In genomic region chr2:207282916-207283315, GRCh38 we compare ENCODE assay signal across 1 cellular context.
TF ChIP-seq lines count a peak whose summit lies in the region.

No MANE protein-coding gene starts in this region.

TF ChIP-seq in GM23338, 12 proteins besides CTCF, POLR2A, EP300 and RAD21 (continued from another document):
- no peak for TF ChIP-seq ZNF462 (CRISPR knock-in tag; IDR thresholded peaks at IDR 0.05)
- no peak for TF ChIP-seq JUNB (IDR thresholded peaks at IDR 0.05; ENCODE audit: unreplicated experiment)
- TF ChIP-seq STAT1 (IDR thresholded peaks at IDR 0.05; ENCODE audit: unreplicated experiment): no peak
- TF ChIP-seq ZNF114 (CRISPR knock-in tag; IDR thresholded peaks at IDR 0.05): no peak
- no peak for TF ChIP-seq NANOG (IDR thresholded peaks at IDR 0.05; ENCODE audit: borderline replicate concordance)
